ENCODE assay signal across 12 cellular contexts in the genomic region with DNA sequence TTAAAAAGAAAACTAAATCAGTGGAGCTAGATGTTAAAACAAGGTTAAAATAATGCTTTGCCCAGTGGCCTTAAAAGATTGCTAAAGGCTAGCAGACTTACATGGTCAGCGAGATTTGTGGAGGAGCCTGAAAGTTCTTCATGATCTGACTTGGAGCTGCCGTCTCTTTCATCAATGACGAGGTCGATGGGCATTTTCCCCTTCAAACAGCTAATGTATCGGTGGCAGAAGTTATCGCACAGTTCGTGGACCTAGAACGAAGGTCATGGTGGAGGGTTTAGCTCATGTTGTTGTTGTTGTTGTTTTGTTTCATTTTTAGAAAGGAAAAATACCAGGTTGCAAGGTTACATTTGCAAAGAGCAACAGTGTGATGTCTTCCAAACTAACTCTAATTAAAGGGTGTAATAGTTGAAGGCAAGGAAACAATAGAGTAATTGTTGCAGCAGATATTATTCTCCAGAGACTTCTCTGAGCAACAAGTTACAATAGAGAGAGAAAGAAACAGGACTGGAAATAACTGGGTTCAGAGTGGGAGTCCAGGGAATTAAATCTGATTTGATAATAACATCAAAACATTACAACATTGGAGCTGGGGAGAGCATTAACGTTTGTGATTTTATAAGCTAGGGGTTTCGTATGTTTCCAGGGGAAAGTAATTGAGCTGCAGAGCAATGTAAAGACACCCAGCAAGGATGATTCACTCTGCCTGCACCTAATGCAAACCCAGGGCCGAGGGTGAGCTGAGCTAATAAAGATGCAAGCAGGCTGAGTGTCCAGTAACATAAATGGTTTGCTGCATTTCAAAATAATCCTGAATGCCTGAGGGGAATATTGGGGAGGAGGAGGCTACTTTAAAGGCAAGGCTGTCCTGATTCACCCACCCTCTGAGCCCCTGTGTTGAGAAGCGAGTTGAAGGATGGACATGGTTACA. TPM values are rescaled to one million over a fixed set of nuclear protein-coding genes. Genes with fewer than 3 reads are reported as not detected.
DNase-seq lines count a peak whose midpoint lies in the region; TF ChIP-seq lines count a peak whose summit lies in the region.
"Had no signal": no experiment of that assay in that cellular context is flagged by ENCODE, and none has a peak within 500 bp of the region (broad histone marks: within the 10 kb centered on the region; RNA-seq: fewer than 3 reads in every experiment).

No MANE protein-coding gene starts in this region.

- CTCF ChIA-PET in AG04450 (lab: Charles Lee): no interaction called here
- CTCF ChIA-PET in activated CD4-positive, alpha-beta memory T cell treated with anti-CD3 and anti-CD28 coated beads for 36 hours (lab: Charles Lee): no interaction called here

- H3K27me3 ChIP-seq in AG04450 (ENCODE audit: control insufficient read depth, insufficient read depth, low read length) (no peaks in the 10 kb centered on the region), esophagus muscularis mucosa (no peaks in the 10 kb centered on the region)

- H3K4me1 ChIP-seq in esophagus muscularis mucosa: peaks cover 15 to 61% (median 55%) of the 10 kb centered on the region in 4 donors

- H3K9me3 ChIP-seq in AG04450 (ENCODE audit: control insufficient read depth, insufficient read depth, low read length) (no peaks in the 10 kb centered on the region; the same call in 1 of the 2 replicates), esophagus muscularis mucosa (no peaks in the 10 kb centered on the region)
- H3K9me3 ChIP-seq: gastrocnemius medialis had no signal

- TF ChIP-seq POLR2A in esophagus muscularis mucosa (IDR thresholded peaks at IDR 0.05; ENCODE audit: low read depth): no peak

- H3K27ac ChIP-seq in AG04450 (ENCODE audit: low read depth, low read length): peak overlapping the region; percentile 31
- H3K27ac ChIP-seq in esophagus muscularis mucosa (replicated peaks in 1 of 4): peak overlapping the region; percentile 86 to 98 (median 92)
- H3K27ac ChIP-seq: gastrocnemius medialis had no signal

- H3K4me3 ChIP-seq in AG04450 (ENCODE audit: low read depth, low read length): no peak overlapping the region
- peak overlapping the region; percentile 65 to 88 (median 80) for H3K4me3 ChIP-seq in esophagus muscularis mucosa
- H3K4me3 ChIP-seq: gastrocnemius medialis had no signal

- H3K27me3 Mint-ChIP-seq in nephron progenitor cell (ENCODE audit: low read depth, poor library complexity): peaks cover 11% of the 10 kb centered on the region
- H3K27me3 Mint-ChIP-seq in activated CD4-positive, alpha-beta memory T cell treated with anti-CD3 and anti-CD28 coated beads for 36 hours: peaks cover 69% of the 10 kb centered on the region

- intact Hi-C loops in esophagus muscularis mucosa (cut with DNase I): no loop called here
- intact Hi-C loops in activated CD4-positive, alpha-beta memory T cell treated with anti-CD3 and anti-CD28 coated beads for 36 hours (cut with micrococcal nuclease): no loop called here

- WGBS in esophagus muscularis mucosa: 32% methylated on average over 12 of the region's 12 CpGs

- peak overlapping the region; percentile 99 for H3K4me3 Mint-ChIP-seq in nephron progenitor cell
- H3K4me3 Mint-ChIP-seq in activated CD4-positive, alpha-beta memory T cell treated with anti-CD3 and anti-CD28 coated beads for 36 hours: no peak overlapping the region

- H3K4me1 Mint-ChIP-seq in nephron progenitor cell: peaks cover 72% of the 10 kb centered on the region
- peaks cover 21% of the 10 kb centered on the region for H3K4me1 Mint-ChIP-seq in activated CD4-positive, alpha-beta memory T cell treated with anti-CD3 and anti-CD28 coated beads for 36 hours (ENCODE audit: low read depth)

- TF ChIP-seq CTCF in AG04450 (IDR thresholded peaks at IDR 0.05; ENCODE audit: low read depth, low read length) (no peak), esophagus muscularis mucosa (IDR thresholded peaks at IDR 0.05) (no peak), nephron progenitor cell (IDR thresholded peaks at IDR 0.05) (no peak)

- no peak for DNase-seq in AG04450 (ENCODE audit: low read depth, low spot score)
- peak; percentile 17 for DNase-seq in RPMI7951 (ENCODE audit: low read depth)
- DNase-seq in esophagus muscularis mucosa (ENCODE audit: extremely low spot score): no peak
- DNase-seq in nephron progenitor cell: no peak
- no peak for DNase-seq in germinal center (ENCODE audit: low spot score)
- no peak for DNase-seq in NOMO-1 (lab: John Stamatoyannopoulos, UW; ENCODE audit: unreplicated experiment in 2 of 2)
- no peak for DNase-seq in activated CD4-positive, alpha-beta memory T cell treated with anti-CD3 and anti-CD28 coated beads for 36 hours
- DNase-seq in ACHN: no peak
- DNase-seq: activated gamma-delta T cell, gastrocnemius medialis, MV-4-11, occipital lobe had no signal

- no peak for TF ChIP-seq EP300 in esophagus muscularis mucosa (IDR thresholded peaks at IDR 0.05)

- peak overlapping the region; percentile 16 for H3K27ac Mint-ChIP-seq in nephron progenitor cell
- H3K27ac Mint-ChIP-seq in activated CD4-positive, alpha-beta memory T cell treated with anti-CD3 and anti-CD28 coated beads for 36 hours: no peak overlapping the region

- in situ Hi-C loops in ACHN (cut with HindIII; ENCODE audit: low pct_ligation_motif_present, low pct_unique_long_range_greater_than_20kb, low sequenced_read_pairs): no loop called here

- H3K9me3 Mint-ChIP-seq in nephron progenitor cell: no peaks in the 10 kb centered on the region
- no peaks in the 10 kb centered on the region for H3K9me3 Mint-ChIP-seq in activated CD4-positive, alpha-beta memory T cell treated with anti-CD3 and anti-CD28 coated beads for 36 hours

- H3K36me3 Mint-ChIP-seq in nephron progenitor cell (ENCODE audit: low read depth): peaks cover 80% of the 10 kb centered on the region
- peaks cover 2% of the 10 kb centered on the region for H3K36me3 Mint-ChIP-seq in activated CD4-positive, alpha-beta memory T cell treated with anti-CD3 and anti-CD28 coated beads for 36 hours

- POLR2A ChIA-PET in AG04450 (lab: Yijun Ruan, JAX): no interaction called here
- POLR2A ChIA-PET in activated CD4-positive, alpha-beta memory T cell treated with anti-CD3 and anti-CD28 coated beads for 36 hours (lab: Charles Lee): no interaction called here

- H3K36me3 ChIP-seq in esophagus muscularis mucosa: no peaks in the 10 kb centered on the region
- H3K36me3 ChIP-seq: gastrocnemius medialis had no signal

RNA-seq across cellular contexts. Expression of a gene that starts 6.6 kb away (rescaled TPM):
- 31.7 and 33.4 TPM in 2 replicates for polyA plus RNA-seq in AG04450 (2011; rRNA removed)
- polyA minus RNA-seq in AG04450 (2011; rRNA and poly(A)+ RNA removed): 50.0 and 50.6 TPM in 2 replicates
- total RNA-seq in RPMI7951 (2014; rRNA removed; shearing (Covaris generic)): 21.5 and 28.6 TPM in 2 replicates
- 100 to 1,000 TPM in 1 of 4 donors, 10 to 100 TPM in 3; 53.8 to 106 (median 63.3) TPM for total RNA-seq in esophagus muscularis mucosa
- total RNA-seq in activated CD4-positive, alpha-beta memory T cell treated with anti-CD3 and anti-CD28 coated beads for 36 hours: not detected

Comparison
In these comparisons a context has a peak if more than half of its experiments do, and no peak if none do; other contexts are left out.
1. RNA of a gene that starts 6.6 kb away (total RNA-seq): 53.8 to 106 TPM in esophagus muscularis mucosa and 21.5 to 28.6 TPM in RPMI7951; not detected in activated CD4-positive, alpha-beta memory T cell treated with anti-CD3 and anti-CD28 coated beads for 36 hours; every median in the first group is over 10 times any median in the second.